Comparison of ENCODE assay signal across 21 cellular contexts in genomic region chr22:18034076-18034475, GRCh38. TPM values are rescaled to one million over a fixed set of nuclear protein-coding genes. Genes with fewer than 3 reads are reported as not detected.
DNase-seq lines count a peak whose midpoint lies in the region; ATAC-seq and TF ChIP-seq lines count a peak whose summit lies in the region.
"Had no signal": no experiment of that assay in that cellular context is flagged by ENCODE, and none has a peak within 500 bp of the region (broad histone marks: within the 10 kb centered on the region; RNA-seq: fewer than 3 reads in every experiment).

No MANE protein-coding gene starts in this region.

- H3K4me1 ChIP-seq in ACC112 (ENCODE audit: control insufficient read depth, insufficient read depth, low read length, unreplicated experiment) (peaks cover 33% of the 10 kb centered on the region), gastroesophageal sphincter (peaks cover 9 to 33% (median 13%) of the 10 kb centered on the region in 3 donors), stomach (peaks cover 0 to 28% (median 0%) of the 10 kb centered on the region in 4 donors)
- H3K4me1 ChIP-seq: pancreas had no signal

- TF ChIP-seq CTCF in gastroesophageal sphincter (IDR thresholded peaks at IDR 0.05) (no peak), stomach (IDR thresholded peaks at IDR 0.05) (no peak), lower leg skin (IDR thresholded peaks at IDR 0.05) (no peak)

- no peaks in the 10 kb centered on the region for H3K4me1 Mint-ChIP-seq in activated naive CD8-positive, alpha-beta T cell treated with anti-CD3 and anti-CD28 coated beads for 36 hours
- H3K4me1 Mint-ChIP-seq: activated B cell treated with CpG ODN at 0.5 μM for 24 hours had no signal

- H3K9me3 ChIP-seq in gastroesophageal sphincter = no peaks in the 10 kb centered on the region
- H3K9me3 ChIP-seq in stomach = no peaks in the 10 kb centered on the region
- H3K9me3 ChIP-seq: pancreas had no signal

- H3K27me3 ChIP-seq in ACC112 (ENCODE audit: insufficient read depth, low read length) (no peaks in the 10 kb centered on the region), gastroesophageal sphincter (no peaks in the 10 kb centered on the region), stomach (no peaks in the 10 kb centered on the region)
- H3K27me3 ChIP-seq: pancreas had no signal

- H3K27ac Mint-ChIP-seq in activated naive CD8-positive, alpha-beta T cell treated with anti-CD3 and anti-CD28 coated beads for 36 hours = no peak overlapping the region
- H3K27ac Mint-ChIP-seq: activated B cell treated with CpG ODN at 0.5 μM for 24 hours; activated naive CD4-positive, alpha-beta T cell treated with anti-CD3 and anti-CD28 coated beads for 36 hours; activated T-cell treated with anti-CD3 and anti-CD28 coated beads, Interleukin-2, amount 50 U/mL, for 24 hours; effector memory CD8-positive, alpha-beta T cell; naive thymus-derived CD8-positive, alpha-beta T cell had no signal

- peak overlapping the region; percentile 26 for H3K27ac ChIP-seq in ACC112 (ENCODE audit: low read depth, low read length)
- H3K27ac ChIP-seq in angular gyrus (ENCODE audit: low read depth, low read length) = peak overlapping the region; percentile 22
- peak overlapping the region; percentile 25 to 82 (median 68) for H3K27ac ChIP-seq in gastroesophageal sphincter
- H3K27ac ChIP-seq in stomach = peak overlapping the region in 4 of 5 donors; percentile 45 to 78 (median 52)
- H3K27ac ChIP-seq: pancreas had no signal

- no peak for DNase-seq in stomach
- no peak for DNase-seq in activated naive CD8-positive, alpha-beta T cell treated with anti-CD3 and anti-CD28 coated beads for 36 hours
- DNase-seq in lower leg skin (ENCODE audit: low spot score in 2 of 2) = no peak
- no peak for DNase-seq in DMS79 (lab: John Stamatoyannopoulos, UW)
- DNase-seq: activated B cell treated with CpG ODN at 0.5 μM for 24 hours; activated naive CD4-positive, alpha-beta T cell treated with anti-CD3 and anti-CD28 coated beads for 36 hours; activated T-cell treated with anti-CD3 and anti-CD28 coated beads, Interleukin-2, amount 50 U/mL, for 24 hours; C1 segment of cervical spinal cord; effector memory CD8-positive, alpha-beta T cell; EL; hippocampal formation; mesendoderm; naive thymus-derived CD8-positive, alpha-beta T cell; NCI-H510A treated with DMSO at 0.1 percent for 48 hours; pancreas; stimulated activated naive CD8-positive, alpha-beta T cell treated with anti-CD3 and anti-CD28 coated beads, Interleukin-15, Interleukin-2, amounts not matched to agents 100 U/mL and 50 U/mL, for 24 hours; T-helper 9 cell had no signal

- no peaks in the 10 kb centered on the region for H3K36me3 Mint-ChIP-seq in activated naive CD8-positive, alpha-beta T cell treated with anti-CD3 and anti-CD28 coated beads for 36 hours
- H3K36me3 Mint-ChIP-seq: naive thymus-derived CD8-positive, alpha-beta T cell had no signal

- TF ChIP-seq POLR2A in gastroesophageal sphincter (IDR thresholded peaks at IDR 0.05) (no peak), stomach (IDR thresholded peaks at IDR 0.05) (no peak), lower leg skin (IDR thresholded peaks at IDR 0.05) (no peak)

- peaks cover 4% of the 10 kb centered on the region for H3K27me3 Mint-ChIP-seq in activated naive CD8-positive, alpha-beta T cell treated with anti-CD3 and anti-CD28 coated beads for 36 hours
- H3K27me3 Mint-ChIP-seq: activated B cell treated with CpG ODN at 0.5 μM for 24 hours; activated T-cell treated with anti-CD3 and anti-CD28 coated beads, Interleukin-2, amount 50 U/mL, for 24 hours had no signal

- no peaks in the 10 kb centered on the region for H3K9me3 Mint-ChIP-seq in activated naive CD8-positive, alpha-beta T cell treated with anti-CD3 and anti-CD28 coated beads for 36 hours
- H3K9me3 Mint-ChIP-seq: activated B cell treated with CpG ODN at 0.5 μM for 24 hours; activated naive CD4-positive, alpha-beta T cell treated with anti-CD3 and anti-CD28 coated beads for 36 hours; activated T-cell treated with anti-CD3 and anti-CD28 coated beads, Interleukin-2, amount 50 U/mL, for 24 hours; effector memory CD8-positive, alpha-beta T cell; naive thymus-derived CD8-positive, alpha-beta T cell had no signal

- H3K36me3 ChIP-seq in ACC112 (ENCODE audit: insufficient read depth, low read length) (no peaks in the 10 kb centered on the region), gastroesophageal sphincter (no peaks in the 10 kb centered on the region), stomach (no peaks in the 10 kb centered on the region)
- H3K36me3 ChIP-seq: pancreas had no signal

- WGBS in gastroesophageal sphincter (ENCODE audit: low coverage in 1 of 2), 2 donors = 92% methylated on average over 3 of the region's 3 CpGs; no CpG with 5 or more reads in 1 of the 2 donors
- WGBS in stomach, 5 donors = 75 to 94% (median 80%) methylated on average over 3 of the region's 3 CpGs
- WGBS in lower leg skin, 2 donors = 94 to 95% methylated on average over 3 of the region's 3 CpGs

- H3K4me3 ChIP-seq in ACC112 (ENCODE audit: low read depth, low read length) = no peak overlapping the region
- no peak overlapping the region for H3K4me3 ChIP-seq in gastroesophageal sphincter
- no peak overlapping the region for H3K4me3 ChIP-seq in stomach
- H3K4me3 ChIP-seq in lower leg skin (ENCODE audit: low read depth, poor library complexity, severe bottlenecking) = no peak overlapping the region
- H3K4me3 ChIP-seq: pancreas had no signal

- TF ChIP-seq EP300 in gastroesophageal sphincter (IDR thresholded peaks at IDR 0.05) (no peak), stomach (IDR thresholded peaks at IDR 0.05) (no peak)

- no peaks in the 10 kb centered on the region for H3K79me2 ChIP-seq in ACC112 (ENCODE audit: control insufficient read depth, insufficient read depth, low read length, unreplicated experiment)

- ATAC-seq in gastroesophageal sphincter (no peak), HG03439 (IDR thresholded peaks at IDR 0.05; ENCODE audit: unreplicated experiment) (no peak)
- ATAC-seq: effector memory CD8-positive, alpha-beta T cell; naive thymus-derived CD8-positive, alpha-beta T cell; pancreas; stimulated activated naive CD8-positive, alpha-beta T cell treated with anti-CD3 and anti-CD28 coated beads, Interleukin-15, Interleukin-2, amounts not matched to agents 100 U/mL and 50 U/mL, for 24 hours had no signal

- no peak overlapping the region for H3K4me3 Mint-ChIP-seq in activated naive CD8-positive, alpha-beta T cell treated with anti-CD3 and anti-CD28 coated beads for 36 hours
- H3K4me3 Mint-ChIP-seq: activated B cell treated with CpG ODN at 0.5 μM for 24 hours; activated naive CD4-positive, alpha-beta T cell treated with anti-CD3 and anti-CD28 coated beads for 36 hours; activated T-cell treated with anti-CD3 and anti-CD28 coated beads, Interleukin-2, amount 50 U/mL, for 24 hours; effector memory CD8-positive, alpha-beta T cell; naive thymus-derived CD8-positive, alpha-beta T cell had no signal

- intact Hi-C loops in stomach (cut with DNase I; ENCODE audit: low total_unique reads) = no loop called here
- intact Hi-C loops in lower leg skin (cut with DNase I; ENCODE audit: low total_unique reads) = no loop called here

- H2AFZ ChIP-seq in ACC112 (ENCODE audit: low read length, unreplicated experiment) = peak overlapping the region; percentile 73

RNA-seq across cellular contexts. Expression of gene MICAL3, which starts 9.7 kb away (rescaled TPM):
- total RNA-seq in gastroesophageal sphincter = 100 to 1,000 TPM in 1 of 4 donors, 10 to 100 TPM in 3; 37.3 to 120 (median 51.5) TPM
- 100 to 1,000 TPM in 1 of 5 donors, 10 to 100 TPM in 4; 17.5 to 130 (median 37.3) TPM for total RNA-seq in stomach
- 1 to 10 TPM; 3.5 to 5.1 (median 4.9) TPM for polyA plus RNA-seq in stomach
- total RNA-seq in activated naive CD8-positive, alpha-beta T cell treated with anti-CD3 and anti-CD28 coated beads for 36 hours = 10 to 100 TPM; 36.6 to 41.3 TPM
- 10 to 100 TPM; 24.3 to 29.7 (median 28.2) TPM for total RNA-seq in lower leg skin

RNA-seq across cellular contexts. Expression of gene PEX26, which starts 43.7 kb away (rescaled TPM):
- total RNA-seq in gastroesophageal sphincter (10 to 100 TPM; 19.5 to 34.9 (median 27.4) TPM), stomach (100 to 1,000 TPM in 1 of 5 donors, 10 to 100 TPM in 4; 11.7 to 564 (median 17.9) TPM), lower leg skin (10 to 100 TPM; 23.1 to 31.0 (median 24.8) TPM)
- 10 to 100 TPM in 2 of 3 donors, 1 to 10 TPM in 1; 6.7 to 20.5 (median 12.7) TPM for polyA plus RNA-seq in stomach
- total RNA-seq in activated naive CD8-positive, alpha-beta T cell treated with anti-CD3 and anti-CD28 coated beads for 36 hours = 10 to 100 TPM; 65.5 to 67.2 TPM
